8 cellular contexts compared by ENCODE assay signal in genomic region chr10:123944661-123945060, GRCh38. TPM values are rescaled to one million over a fixed set of nuclear protein-coding genes. Genes with fewer than 3 reads are reported as not detected.
"Had no signal": no experiment of that assay in that cellular context is flagged by ENCODE, and none has a peak within 500 bp of the region (broad histone marks: within the 10 kb centered on the region; RNA-seq: fewer than 3 reads in every experiment).

No MANE protein-coding gene starts in this region.

- H3K9me3 Mint-ChIP-seq: GM23338, H9, IgD-negative memory B cell had no signal

- ATAC-seq: HepG2 had no signal

- H3K4me3 ChIP-seq: GM23338 had no signal

- DNase-seq: H9, HCEC 1CT, KBM-7 had no signal

- H3K4me3 Mint-ChIP-seq: GM23338, H9, IgD-negative memory B cell had no signal

- H2AFZ ChIP-seq: GM23338 had no signal

- H3K27ac ChIP-seq: HL-60 had no signal

- H3K27ac Mint-ChIP-seq: GM23338, IgD-negative memory B cell had no signal

- H3K4me2 ChIP-seq: GM23338 had no signal

- FAIRE-seq: H54, HepG2 had no signal

RNA-seq across cellular contexts. Expression of gene CPXM2, which starts 53.1 kb away (rescaled TPM):
- total RNA-seq: HepG2 had no signal
- polyA plus RNA-seq: IgD-negative memory B cell had no signal
